19 cellular contexts compared by ENCODE assay signal in genomic region chr19:1867359-1867724, GRCh38.
"Had no signal": no experiment of that assay in that cellular context is flagged by ENCODE, and none has a peak within 500 bp of the region (broad histone marks: within the 10 kb centered on the region; RNA-seq: fewer than 3 reads in every experiment).

No MANE protein-coding gene starts in this region.

- ATAC-seq: gastroesophageal sphincter; heart right ventricle; left colon; stimulated activated naive B cell treated with anti-CD40 and anti-IgM and Interleukin-4, amounts not matched to agents 10 μg/mL and 1 μg/mL and 100 μg/mL, for 72 hours had no signal

- DNase-seq: activated CD4-positive, alpha-beta T cell treated with anti-CD3 and anti-CD28 coated beads for 1 hour; activated CD8-positive, alpha-beta memory T cell treated with anti-CD3 and anti-CD28 coated beads, Interleukin-2, amount 50 U/mL, for 48 hours; endodermal cell; erythroblast; heart right ventricle; left colon; midbrain; stimulated activated CD4-positive, alpha-beta T cell treated with anti-CD3 and anti-CD28 coated beads, Interleukin-2, amount 100 ng/mL, for 48 hours; stimulated activated naive B cell treated with anti-CD40 and anti-IgM and Interleukin-4, amounts not matched to agents 10 μg/mL and 1 μg/mL and 100 μg/mL, for 72 hours; substantia nigra; SW 1271; T1000 had no signal

- H3K9me3 Mint-ChIP-seq: activated T-helper 1 cell treated with anti-CD3 and anti-CD28 coated beads, Interleukin-12 subunit alpha, Interleukin-12 subunit beta, Interleukin-2, Interleukin-4 antibody, amounts not matched to agents 30 ng/mL and 10 ng/mL and 1 ng/mL, durations not matched to agents 14 hours and 24 hours and 36 hours; endodermal cell; stimulated activated naive B cell treated with anti-CD40 and anti-IgM and Interleukin-4, amounts not matched to agents 10 μg/mL and 1 μg/mL and 100 μg/mL, for 72 hours had no signal

- H3K27me3 Mint-ChIP-seq: stimulated activated naive B cell treated with anti-CD40 and anti-IgM and Interleukin-4, amounts not matched to agents 10 μg/mL and 1 μg/mL and 100 μg/mL, for 72 hours had no signal

- H3K27ac ChIP-seq: cardiac muscle cell, heart right ventricle, tibial nerve, vagina had no signal

- H3K9me3 ChIP-seq: gastroesophageal sphincter, heart right ventricle, tibial nerve, vagina had no signal

- FAIRE-seq: islet of Langerhans had no signal

- H3K4me3 Mint-ChIP-seq: activated T-helper 1 cell treated with anti-CD3 and anti-CD28 coated beads, Interleukin-12 subunit alpha, Interleukin-12 subunit beta, Interleukin-2, Interleukin-4 antibody, amounts not matched to agents 30 ng/mL and 10 ng/mL and 1 ng/mL, durations not matched to agents 14 hours and 24 hours and 36 hours; endodermal cell; stimulated activated naive B cell treated with anti-CD40 and anti-IgM and Interleukin-4, amounts not matched to agents 10 μg/mL and 1 μg/mL and 100 μg/mL, for 72 hours had no signal

- H3K27ac Mint-ChIP-seq: activated T-helper 1 cell treated with anti-CD3 and anti-CD28 coated beads, Interleukin-12 subunit alpha, Interleukin-12 subunit beta, Interleukin-2, Interleukin-4 antibody, amounts not matched to agents 30 ng/mL and 10 ng/mL and 1 ng/mL, durations not matched to agents 14 hours and 24 hours and 36 hours; endodermal cell had no signal

- H3K4me3 ChIP-seq: cardiac muscle cell, gastroesophageal sphincter, heart right ventricle, lung, tibial nerve, vagina had no signal

- H3K27me3 ChIP-seq: heart right ventricle, tibial nerve, vagina had no signal

- H3K36me3 ChIP-seq: cardiac muscle cell, vagina had no signal
